In genomic region chr9:120927125-120928014, GRCh38 we compare ENCODE assay signal across 10 cellular contexts. TPM values are rescaled to one million over a fixed set of nuclear protein-coding genes. Genes with fewer than 3 reads are reported as not detected.
DNase-seq lines count a peak whose midpoint lies in the region; ATAC-seq and TF ChIP-seq lines count a peak whose summit lies in the region.
"Had no signal": no experiment of that assay in that cellular context is flagged by ENCODE, and none has a peak within 500 bp of the region (broad histone marks: within the 10 kb centered on the region; RNA-seq: fewer than 3 reads in every experiment).

No MANE protein-coding gene starts in this region.

- TF ChIP-seq CTCF in GM12864 (IDR thresholded peaks at IDR 0.05; ENCODE audit: low read depth, low read length, missing control alignments) (no peak), coronary artery (IDR thresholded peaks at IDR 0.05) (no peak), sigmoid colon (IDR thresholded peaks at IDR 0.05) (no peak)

- no peaks in the 10 kb centered on the region for H3K36me3 ChIP-seq in sigmoid colon

- 63 to 67% methylated on average over 8 of the region's 8 CpGs for WGBS in sigmoid colon, 2 donors

- H3K27me3 ChIP-seq in sigmoid colon, result no peaks in the 10 kb centered on the region

- H3K4me3 ChIP-seq in GM12864 (ENCODE audit: low read depth, low read length) (peak overlapping the region; percentile 80), coronary artery (peak overlapping the region; percentile 92), sigmoid colon (no peak overlapping the region)

- DNase-seq in GM12864 (ENCODE audit: low read depth) (no peak), MV-4-11 (lab: John Stamatoyannopoulos, UW) (peak; percentile 52), coronary artery (ENCODE audit: low spot score) (no peak), sigmoid colon (peak; percentile 25), A172 (ENCODE audit: low spot score) (no peak), NCI-H2081 treated with DMSO at 0.1 percent for 48 hours (lab: John Stamatoyannopoulos, UW) (no peak), occipital lobe (lab: John Stamatoyannopoulos, UW) (no peak)
- DNase-seq: erythroblast, PC-3 had no signal

- TF ChIP-seq POLR2A in sigmoid colon (IDR thresholded peaks at IDR 0.05), result no peak

- no peak for TF ChIP-seq EP300 in sigmoid colon (IDR thresholded peaks at IDR 0.05)

- H3K4me1 ChIP-seq in sigmoid colon, result peaks cover 0 to 36% (median 13%) of the 10 kb centered on the region in 4 donors

- no peak for ATAC-seq in GM19395 (IDR thresholded peaks at IDR 0.05; ENCODE audit: unreplicated experiment)

- no peaks in the 10 kb centered on the region for H3K9me3 ChIP-seq in sigmoid colon

- peak overlapping the region; percentile 87 to 98 for H3K27ac ChIP-seq in coronary artery
- peak overlapping the region in 3 of 4 donors; percentile 91 to 95 (median 94) for H3K27ac ChIP-seq in sigmoid colon

- intact Hi-C loops in sigmoid colon (cut with DNase I), result loop anchor here (2.0 kb wide), 1 partner anchor 51 kb away; the partner anchor contains the start of gene PHF19

RNA-seq across cellular contexts. Expression of gene TRAF1, which starts 0.8 kb away (rescaled TPM):
- total RNA-seq in sigmoid colon, result 1 to 10 TPM; 4.4 to 8.0 (median 5.0) TPM
- polyA plus RNA-seq in sigmoid colon, result 10 to 100 TPM in 1 of 3 donors, under 1 TPM in 2; 0.46 to 10.0 (median 0.60) TPM
- total RNA-seq in A172 (2014; rRNA removed; shearing (Covaris generic)), result 0.91 and 0.95 TPM in 2 replicates
- 2.5 TPM for total RNA-seq in occipital lobe

RNA-seq across cellular contexts. Expression of gene PHF19, which starts 50.4 kb away (rescaled TPM):
- 10 to 100 TPM; 22.5 to 32.7 (median 31.6) TPM for total RNA-seq in sigmoid colon
- polyA plus RNA-seq in sigmoid colon, result 10 to 100 TPM; 10.2 to 38.2 (median 10.6) TPM
- total RNA-seq in A172 (2014; rRNA removed; shearing (Covaris generic)), result 47.0 and 47.8 TPM in 2 replicates
- 4.1 TPM for total RNA-seq in occipital lobe

Comparison
In these comparisons a context has a peak if more than half of its experiments do, and no peak if none do; other contexts are left out.
1. DNase-seq: peak in MV-4-11 (single experiment) and sigmoid colon (single experiment); none in GM12864 (single experiment), coronary artery (single experiment), A172 (single experiment), NCI-H2081 treated with DMSO at 0.1 percent for 48 hours (single experiment) and occipital lobe (single experiment).
2. H3K4me3 ChIP-seq: peak in GM12864 (single experiment) and coronary artery (single experiment); none in sigmoid colon (0 of 4).